Comparison of ENCODE assay signal across 13 cellular contexts in the genomic region with DNA sequence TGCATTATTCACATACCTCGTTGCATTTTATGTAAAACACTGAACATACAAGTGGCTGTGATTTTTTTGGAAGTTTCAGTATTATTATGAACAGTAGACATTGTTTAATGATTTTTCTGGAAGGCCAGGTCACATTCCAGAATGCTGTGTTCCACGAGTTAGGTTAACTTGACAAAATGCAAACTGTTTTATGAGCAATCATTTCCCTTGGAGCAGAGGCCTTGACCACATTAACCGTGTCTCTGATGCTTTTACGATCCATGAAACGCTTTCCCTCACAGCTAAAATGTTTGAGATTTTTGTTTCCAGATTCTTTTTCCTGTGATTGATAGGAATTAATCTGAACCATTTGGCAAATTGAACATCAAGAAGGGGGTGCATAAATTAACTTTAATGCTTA. TPM values are rescaled to one million over a fixed set of nuclear protein-coding genes. Genes with fewer than 3 reads are reported as not detected.
DNase-seq lines count a peak whose midpoint lies in the region; FAIRE-seq and TF ChIP-seq lines count a peak whose summit lies in the region.
"Had no signal": no experiment of that assay in that cellular context is flagged by ENCODE, and none has a peak within 500 bp of the region (broad histone marks: within the 10 kb centered on the region; RNA-seq: fewer than 3 reads in every experiment).

No MANE protein-coding gene starts in this region.

- H3K4me3 ChIP-seq in AG10803 (ENCODE audit: low read length), result no peak overlapping the region
- H3K4me3 ChIP-seq in SK-N-MC, result peak overlapping the region; percentile 40
- no peak overlapping the region for H3K4me3 ChIP-seq in esophagus muscularis mucosa
- H3K4me3 ChIP-seq: BLaER1 had no signal

- H3K9ac ChIP-seq in SK-N-MC (ENCODE audit: insufficient read length), result no peak overlapping the region
- H3K9ac ChIP-seq: BLaER1 had no signal

- H3K27me3 Mint-ChIP-seq in nephron progenitor cell (ENCODE audit: low read depth, poor library complexity), result peaks cover 3% of the 10 kb centered on the region

- peaks cover 64 to 100% (median 100%) of the 10 kb centered on the region in 4 donors for H3K4me1 ChIP-seq in esophagus muscularis mucosa

- H3K27me3 ChIP-seq in esophagus muscularis mucosa, result no peaks in the 10 kb centered on the region
- H3K27me3 ChIP-seq: BLaER1 had no signal

- H3K9me3 ChIP-seq in SK-N-MC (ENCODE audit: low read depth, low read length), result no peaks in the 10 kb centered on the region
- H3K9me3 ChIP-seq in esophagus muscularis mucosa, result no peaks in the 10 kb centered on the region
- H3K9me3 ChIP-seq: BLaER1 had no signal

- peak overlapping the region; percentile 79 for H3K27ac ChIP-seq in SK-N-MC
- peak overlapping the region; percentile 69 to 83 (median 76) for H3K27ac ChIP-seq in esophagus muscularis mucosa (replicated peaks in 1 of 4)
- H3K27ac ChIP-seq: BLaER1 had no signal

- peak overlapping the region; percentile 89 for H3K27ac Mint-ChIP-seq in nephron progenitor cell

- no peak for TF ChIP-seq EP300 in esophagus muscularis mucosa (IDR thresholded peaks at IDR 0.05)

- intact Hi-C loops in esophagus muscularis mucosa (cut with DNase I), result no loop called here

- peaks cover 27% of the 10 kb centered on the region for H3K36me3 Mint-ChIP-seq in nephron progenitor cell (ENCODE audit: low read depth)

- no peak overlapping the region for H3K4me3 Mint-ChIP-seq in nephron progenitor cell
- H3K4me3 Mint-ChIP-seq: stimulated activated effector memory CD8-positive, alpha-beta T cell treated with anti-CD3 and anti-CD28 coated beads, Interleukin-12 subunit alpha, Interleukin-12 subunit beta, amount 100 ng/mL, for 72 hours had no signal

- H3K9me3 Mint-ChIP-seq in nephron progenitor cell, result no peaks in the 10 kb centered on the region
- H3K9me3 Mint-ChIP-seq: stimulated activated effector memory CD8-positive, alpha-beta T cell treated with anti-CD3 and anti-CD28 coated beads, Interleukin-12 subunit alpha, Interleukin-12 subunit beta, amount 100 ng/mL, for 72 hours had no signal

- 28% methylated on average over 5 of the region's 5 CpGs for WGBS in esophagus muscularis mucosa

- TF ChIP-seq POLR2A in esophagus muscularis mucosa (IDR thresholded peaks at IDR 0.05; ENCODE audit: low read depth), result no peak

- peaks cover 14% of the 10 kb centered on the region for H3K36me3 ChIP-seq in SK-N-MC (ENCODE audit: insufficient read depth, low read length)
- peaks cover 0 to 15% (median 8%) of the 10 kb centered on the region in 4 donors for H3K36me3 ChIP-seq in esophagus muscularis mucosa

- TF ChIP-seq CTCF in AG10803 (conservative IDR thresholded peaks at IDR 0.05; ENCODE audit: low read length) (no peak), esophagus muscularis mucosa (IDR thresholded peaks at IDR 0.05) (no peak), nephron progenitor cell (IDR thresholded peaks at IDR 0.05) (no peak)

- peaks cover 28% of the 10 kb centered on the region for H3K4me1 Mint-ChIP-seq in nephron progenitor cell

- FAIRE-seq in urothelium cell line (lab: Jason Lieb, UNC), result no peak
- FAIRE-seq: colon had no signal

- peak; percentile 88 for DNase-seq in AG10803 (ENCODE audit: low read depth)
- no peak for DNase-seq in SK-N-MC (ENCODE audit: low read depth, low spot score)
- no peak for DNase-seq in esophagus muscularis mucosa (ENCODE audit: extremely low spot score)
- no peak for DNase-seq in nephron progenitor cell
- DNase-seq in NCI-H82 (lab: John Stamatoyannopoulos, UW), result no peak
- DNase-seq in NCI-H146 (lab: John Stamatoyannopoulos, UW), result no peak
- DNase-seq in NCI-H2196 treated with DMSO at 0.1 percent for 48 hours (lab: John Stamatoyannopoulos, UW; ENCODE audit: unreplicated experiment), result no peak
- no peak for DNase-seq in urothelium cell line (ENCODE audit: low spot score)
- DNase-seq: activated CD4-positive, CD25-positive, alpha-beta regulatory T cell treated with anti-CD3 and anti-CD28 coated beads, Interleukin-2, amount 50 U/mL, for 72 hours; NCI-H446 treated with DMSO at 0.1 percent for 48 hours had no signal

RNA-seq across cellular contexts. Expression of a gene that starts 57.8 kb away (rescaled TPM):
- 100 to 1,000 TPM in 2 of 4 donors, 10 to 100 TPM in 2; 92.8 to 132 (median 101) TPM for total RNA-seq in esophagus muscularis mucosa
